In genomic region chr20:53672484-53673129, GRCh38 we compare ENCODE assay signal across 22 cellular contexts.
DNase-seq lines count a peak whose midpoint lies in the region; ATAC-seq and TF ChIP-seq lines count a peak whose summit lies in the region.
"Had no signal": no experiment of that assay in that cellular context is flagged by ENCODE, and none has a peak within 500 bp of the region (broad histone marks: within the 10 kb centered on the region; RNA-seq: fewer than 3 reads in every experiment).

No MANE protein-coding gene starts in this region.

- POLR2A ChIA-PET in MCF 10A (lab: Yijun Ruan, JAX) = interaction anchor here (1.1 kb wide), 1 partner anchor 15 kb away, joined by 4 read pairs; no protein-coding TSS in a partner anchor

- intact Hi-C loops in mammary epithelial cell (cut with micrococcal nuclease) = no loop called here
- intact Hi-C loops in MCF 10A (cut with micrococcal nuclease) = no loop called here
- intact Hi-C loops in vagina (cut with DNase I) = no loop called here

- H3K4me3 ChIP-seq in mammary epithelial cell (replicated peaks in 1 of 3; ENCODE audit: insufficient read depth in 1 of 3, low read depth in 2 of 3, low read length in 3 of 3) (no peak overlapping the region), adipocyte (ENCODE audit: low read length) (no peak overlapping the region), vagina (no peak overlapping the region)
- H3K4me3 ChIP-seq: body of pancreas, HAP-1, lung, prostate gland, upper lobe of left lung had no signal

- in situ Hi-C loops in mammary epithelial cell (cut with MboI; ENCODE audit: low sequenced_read_pairs in 2 of 2) = no loop called here

- H3K4me1 Mint-ChIP-seq in MCF 10A (ENCODE audit: insufficient read depth, unreplicated experiment) = no peaks in the 10 kb centered on the region
- H3K4me1 Mint-ChIP-seq: natural killer cell had no signal

- no peak overlapping the region for H3K4me2 ChIP-seq in mammary epithelial cell (ENCODE audit: insufficient read depth, low read depth, low read length)

- H3K36me3 ChIP-seq in mammary epithelial cell (ENCODE audit: insufficient read depth, low read length) (no peaks in the 10 kb centered on the region), adipocyte (ENCODE audit: control insufficient read depth, insufficient read depth, low read length, severe bottlenecking) (no peaks in the 10 kb centered on the region), vagina (no peaks in the 10 kb centered on the region)
- H3K36me3 ChIP-seq: HAP-1, prostate gland, upper lobe of left lung had no signal

- H3K9ac ChIP-seq in mammary epithelial cell (ENCODE audit: insufficient read depth, low read length) (no peak overlapping the region), adipocyte (ENCODE audit: low read length) (no peak overlapping the region)

- 91% methylated on average over 6 of the region's 10 CpGs for WGBS in mammary epithelial cell (ENCODE audit: low coverage, missing lambda C conversion rate)

- CTCF ChIA-PET in mammary epithelial cell (lab: Charles Lee; ENCODE audit: low non-redundant PET) = no interaction called here
- CTCF ChIA-PET in MCF 10A (lab: Yijun Ruan, JAX) = no interaction called here

- H3K27me3 ChIP-seq in mammary epithelial cell (ENCODE audit: insufficient read depth, low read length) = no peaks in the 10 kb centered on the region
- H3K27me3 ChIP-seq in adipocyte (replicated peaks; ENCODE audit: control insufficient read depth, insufficient read depth, low read length) = no peaks in the 10 kb centered on the region
- H3K27me3 ChIP-seq in vagina = no peaks in the 10 kb centered on the region
- H3K27me3 ChIP-seq: body of pancreas, upper lobe of left lung had no signal

- H3K27me3 Mint-ChIP-seq in MCF 10A (ENCODE audit: insufficient read depth, unreplicated experiment) = no peaks in the 10 kb centered on the region
- H3K27me3 Mint-ChIP-seq: activated CD4-positive, alpha-beta T cell treated with anti-CD3 and anti-CD28 coated beads, Interleukin-2, amount 10 ng/mL, durations not matched to agents 7 days and 5 days; dendritic cell treated with granulocyte-macrophage colony-stimulating factor and Interleukin-4, amounts not matched to agents 40 ng/mL and 50 ng/mL, for 4 days had no signal

- H4K20me1 ChIP-seq in mammary epithelial cell (ENCODE audit: insufficient read depth, low read length) = no peaks in the 10 kb centered on the region

- BruUV-seq in mammary epithelial cell (replicated peaks; lab: Mats Ljungman, UMichigan) (no TSS peak), MCF 10A (replicated peaks; lab: Mats Ljungman, UMichigan) (no TSS peak)

- no peak overlapping the region for H3K27ac ChIP-seq in mammary epithelial cell (ENCODE audit: insufficient read depth, low read depth, low read length)
- H3K27ac ChIP-seq in vagina = peak overlapping the region; percentile 1
- H3K27ac ChIP-seq: body of pancreas, C4-2B, prostate gland, upper lobe of left lung had no signal

- TF ChIP-seq POLR2A in vagina (IDR thresholded peaks at IDR 0.05) = no peak

- H3K27ac Mint-ChIP-seq in MCF 10A (ENCODE audit: low read depth, unreplicated experiment) = no peak overlapping the region
- H3K27ac Mint-ChIP-seq: activated CD4-positive, alpha-beta T cell treated with anti-CD3 and anti-CD28 coated beads, Interleukin-2, amount 10 ng/mL, durations not matched to agents 7 days and 5 days; activated naive CD4-positive, alpha-beta T cell treated with anti-CD3 and anti-CD28 coated beads for 36 hours; dendritic cell treated with granulocyte-macrophage colony-stimulating factor and Interleukin-4, amounts not matched to agents 40 ng/mL and 50 ng/mL, for 4 days; natural killer cell had no signal

- no peak for TF ChIP-seq CTCF in mammary epithelial cell (conservative IDR thresholded peaks at IDR 0.05 in 1 of 2, IDR thresholded peaks at IDR 0.05 in 1 of 2; ENCODE audit: extremely low read depth in 1 of 2, insufficient read depth in 1 of 2, low read depth in 1 of 2, low read length in 2 of 2)
- TF ChIP-seq CTCF in MCF 10A (IDR thresholded peaks at IDR 0.05; ENCODE audit: unreplicated experiment) = no peak
- no peak for TF ChIP-seq CTCF in vagina (IDR thresholded peaks at IDR 0.05)

- H3K4me1 ChIP-seq in mammary epithelial cell (ENCODE audit: insufficient read depth, low read length) (no peaks in the 10 kb centered on the region), adipocyte (ENCODE audit: control insufficient read depth, insufficient read depth, low read length) (peaks cover 4% of the 10 kb centered on the region), vagina (no peaks in the 10 kb centered on the region)
- H3K4me1 ChIP-seq: prostate gland had no signal

- DNase-seq in mammary epithelial cell = peak; percentile 10
- DNase-seq in MCF 10A (ENCODE audit: unreplicated experiment) = no peak
- DNase-seq in adipocyte (ENCODE audit: low read depth) = peak; percentile 52
- DNase-seq in foreskin melanocyte = peak; percentile 45
- DNase-seq in vagina (ENCODE audit: extremely low spot score in 2 of 2) = no peak
- no peak for DNase-seq in T1000 (lab: John Stamatoyannopoulos, UW)
- DNase-seq: activated CD4-positive, alpha-beta T cell treated with anti-CD3 and anti-CD28 coated beads, Interleukin-2, amount 10 ng/mL, durations not matched to agents 7 days and 5 days; activated naive CD4-positive, alpha-beta T cell treated with anti-CD3 and anti-CD28 coated beads for 36 hours; body of pancreas; DND-41; natural killer cell; NCI-H2029; NCI-H69; stimulated activated naive CD4-positive, alpha-beta T cell treated with Interleukin-2 at 50 U/mL for 16 hours; upper lobe of left lung had no signal

- no peaks in the 10 kb centered on the region for H3K36me3 Mint-ChIP-seq in MCF 10A (ENCODE audit: insufficient read depth, unreplicated experiment)
- H3K36me3 Mint-ChIP-seq: natural killer cell had no signal

- H3K9me3 ChIP-seq in mammary epithelial cell (replicated peaks; ENCODE audit: insufficient read depth, low read length) = no peaks in the 10 kb centered on the region
- no peaks in the 10 kb centered on the region for H3K9me3 ChIP-seq in adipocyte (ENCODE audit: control insufficient read depth, low read length)
- H3K9me3 ChIP-seq in vagina = no peaks in the 10 kb centered on the region
- H3K9me3 ChIP-seq: body of pancreas, HAP-1, prostate gland, upper lobe of left lung had no signal

- no peak overlapping the region for H2AFZ ChIP-seq in mammary epithelial cell (ENCODE audit: low read depth, low read length)

- no peak for ATAC-seq in GM21528 (IDR thresholded peaks at IDR 0.05; ENCODE audit: low FRiP score, unreplicated experiment)
- ATAC-seq in GM21360 (IDR thresholded peaks at IDR 0.05; ENCODE audit: unreplicated experiment) = no peak
- ATAC-seq: body of pancreas, natural killer cell had no signal

- H3K9me3 Mint-ChIP-seq in MCF 10A (ENCODE audit: unreplicated experiment) = no peaks in the 10 kb centered on the region
- H3K9me3 Mint-ChIP-seq: activated CD4-positive, alpha-beta T cell treated with anti-CD3 and anti-CD28 coated beads, Interleukin-2, amount 10 ng/mL, durations not matched to agents 7 days and 5 days; activated naive CD4-positive, alpha-beta T cell treated with anti-CD3 and anti-CD28 coated beads for 36 hours; dendritic cell treated with granulocyte-macrophage colony-stimulating factor and Interleukin-4, amounts not matched to agents 40 ng/mL and 50 ng/mL, for 4 days; natural killer cell had no signal

- dilution Hi-C loops in mammary epithelial cell (cut with HindIII; ENCODE audit: low sequenced_read_pairs) = no loop called here

- H3K4me3 Mint-ChIP-seq in MCF 10A (ENCODE audit: unreplicated experiment) = no peak overlapping the region
- H3K4me3 Mint-ChIP-seq: activated CD4-positive, alpha-beta T cell treated with anti-CD3 and anti-CD28 coated beads, Interleukin-2, amount 10 ng/mL, durations not matched to agents 7 days and 5 days; activated naive CD4-positive, alpha-beta T cell treated with anti-CD3 and anti-CD28 coated beads for 36 hours; dendritic cell treated with granulocyte-macrophage colony-stimulating factor and Interleukin-4, amounts not matched to agents 40 ng/mL and 50 ng/mL, for 4 days; natural killer cell had no signal

- no peaks in the 10 kb centered on the region for H3K79me2 ChIP-seq in mammary epithelial cell (ENCODE audit: insufficient read depth, low read length)

Comparison
In these comparisons a context has a peak if more than half of its experiments do, and no peak if none do; other contexts are left out.
1. DNase-seq: peak in mammary epithelial cell (single experiment), adipocyte (single experiment) and foreskin melanocyte (single experiment); none in MCF 10A (single experiment), vagina (0 of 2) and T1000 (single experiment).